Comparison of ENCODE assay signal across 12 cellular contexts in the genomic region with DNA sequence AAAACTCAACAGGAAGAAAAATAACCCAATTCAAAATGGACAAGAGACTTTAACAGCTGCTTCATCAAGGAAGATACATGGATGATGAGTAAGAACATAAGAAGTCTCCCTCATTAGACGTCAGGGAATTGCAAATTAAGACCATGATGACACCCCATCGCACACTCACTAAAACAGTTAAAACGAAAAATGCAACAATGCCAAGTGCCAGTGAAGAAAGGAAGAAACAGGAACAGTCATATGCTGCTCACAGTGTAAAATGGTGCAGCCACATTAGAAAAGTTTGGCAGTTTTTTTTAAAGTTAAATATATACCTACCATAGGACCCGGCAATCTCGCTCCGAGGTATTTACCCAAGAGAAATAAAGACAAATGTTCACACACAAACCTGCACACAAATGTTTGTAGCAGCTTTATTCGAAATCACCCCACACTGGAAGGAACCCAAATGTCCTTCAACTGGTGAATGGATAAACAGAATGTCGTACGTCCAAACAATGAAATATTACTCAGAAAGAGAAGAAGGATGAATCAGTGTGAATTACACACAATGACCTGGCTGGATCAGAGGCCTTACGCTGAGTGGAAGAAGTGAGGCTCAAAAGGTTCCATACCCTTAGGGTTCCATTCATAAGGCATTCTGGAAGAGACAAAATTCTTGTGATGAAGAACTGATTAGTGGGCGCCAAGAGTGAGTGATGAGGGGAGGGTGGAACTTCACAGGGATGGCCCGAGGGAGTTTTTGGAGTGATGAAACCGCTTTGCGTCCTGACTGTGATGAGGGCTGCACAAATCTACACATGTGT.
A peak's percentile ranks its signal among the peaks of the same experiment; 100 is the strongest.
DNase-seq lines count a peak whose midpoint lies in the region; ATAC-seq and TF ChIP-seq lines count a peak whose summit lies in the region.
"Had no signal": no experiment of that assay in that cellular context is flagged by ENCODE, and none has a peak within 500 bp of the region (broad histone marks: within the 10 kb centered on the region; RNA-seq: fewer than 3 reads in every experiment).

No MANE protein-coding gene starts in this region.

- H3K9ac ChIP-seq in subcutaneous abdominal adipose tissue (ENCODE audit: low read length in 5 of 5), result no peak overlapping the region

- H3K9me3 ChIP-seq in heart left ventricle, result peaks cover 0 to 2% (median 0%) of the 10 kb centered on the region in 12 donors
- peaks cover 0 to 6% (median 0%) of the 10 kb centered on the region in 5 donors for H3K9me3 ChIP-seq in subcutaneous abdominal adipose tissue (ENCODE audit: control insufficient read depth in 5 of 5, low read length in 5 of 5)
- H3K9me3 ChIP-seq: HAP-1 had no signal

- DNase-seq in HFFc6 (peak; percentile 73), astrocyte of the spinal cord (ENCODE audit: low read depth, low spot score) (peak; percentile 53), heart left ventricle (peak in 1 of 5 donors; percentile 37), AML-193 (lab: John Stamatoyannopoulos, UW) (no peak), LoVo (ENCODE audit: low spot score) (no peak)
- DNase-seq in central memory CD4-positive, alpha-beta T cell, result no peak
- no peak for DNase-seq in activated CD4-positive, CD25-positive, alpha-beta regulatory T cell (lab: John Stamatoyannopoulos, UW)
- DNase-seq: activated CD4-positive, alpha-beta T cell treated with anti-CD3 and anti-CD28 coated beads for 36 hours had no signal

- H3K36me3 ChIP-seq in heart left ventricle, result no peaks in the 10 kb centered on the region
- H3K36me3 ChIP-seq in subcutaneous abdominal adipose tissue (ENCODE audit: control insufficient read depth in 5 of 5, insufficient read depth in 5 of 5, low read length in 5 of 5), result no peaks in the 10 kb centered on the region
- H3K36me3 ChIP-seq: HAP-1 had no signal

- intact Hi-C loops in heart left ventricle (cut with DNase I), result loop anchor here in 3 of 10 donors (5.0 to 10.0 kb wide), 2 partner anchors 68 to 70 kb away; no protein-coding TSS in a partner anchor

- H3K27me3 ChIP-seq in heart left ventricle (peaks cover 0 to 6% (median 0%) of the 10 kb centered on the region in 9 donors), subcutaneous abdominal adipose tissue (ENCODE audit: control insufficient read depth in 5 of 5, insufficient read depth in 4 of 5, low read length in 5 of 5) (peaks cover 0 to 5% (median 0%) of the 10 kb centered on the region in 5 donors)
- H3K27me3 ChIP-seq: hepatocyte had no signal

- peaks cover under 1% of the 10 kb centered on the region; the same call in 1 of the 2 replicates for H3K36me3 Mint-ChIP-seq in HFFc6 (ENCODE audit: low read depth)

- H3K27ac ChIP-seq in heart left ventricle (peak overlapping the region in 9 of 12 donors; percentile 13 to 71 (median 56)), subcutaneous abdominal adipose tissue (ENCODE audit: low read depth, low read length) (peak overlapping the region; percentile 52)
- H3K27ac ChIP-seq: hepatocyte had no signal

- H3K4me3 ChIP-seq in astrocyte of the spinal cord (ENCODE audit: low read depth, low read length) (no peak overlapping the region), heart left ventricle (no peak overlapping the region), subcutaneous abdominal adipose tissue (ENCODE audit: low read depth in 1 of 5, low read length in 5 of 5) (no peak overlapping the region)
- H3K4me3 ChIP-seq: HAP-1, hepatocyte had no signal

- peaks cover 0 to 12% (median 2%) of the 10 kb centered on the region in 12 donors for H3K4me1 ChIP-seq in heart left ventricle
- peaks cover 0 to 25% (median 14%) of the 10 kb centered on the region in 5 donors for H3K4me1 ChIP-seq in subcutaneous abdominal adipose tissue (ENCODE audit: control insufficient read depth in 5 of 5, insufficient read depth in 5 of 5, low read length in 5 of 5)
- H3K4me1 ChIP-seq: HAP-1 had no signal

- H3K4me1 Mint-ChIP-seq in HFFc6 (ENCODE audit: low read depth), result peaks cover 60% of the 10 kb centered on the region
- H3K4me1 Mint-ChIP-seq: activated CD4-positive, alpha-beta T cell treated with anti-CD3 and anti-CD28 coated beads for 36 hours had no signal

- H3K9me3 Mint-ChIP-seq in HFFc6, result no peaks in the 10 kb centered on the region
- H3K9me3 Mint-ChIP-seq: activated T-helper 2 cell treated with anti-CD3 and anti-CD28 coated beads, Interferon-gamma antibody, Interleukin-2, Interleukin-4, amounts not matched to agents 10 μg/mL and 5 μg/mL and 100 μg/mL, durations not matched to agents 14 hours and 24 hours and 36 hours had no signal

- no peak for TF ChIP-seq POLR2A in heart left ventricle (IDR thresholded peaks at IDR 0.05)

- ATAC-seq in heart left ventricle, result peak in 3 of 4 donors; percentile 27 to 69 (median 65)
- ATAC-seq: activated CD4-positive, alpha-beta T cell treated with anti-CD3 and anti-CD28 coated beads for 36 hours had no signal

- peak overlapping the region; percentile 83 for H3K4me3 Mint-ChIP-seq in HFFc6
- H3K4me3 Mint-ChIP-seq: activated CD4-positive, alpha-beta T cell treated with anti-CD3 and anti-CD28 coated beads for 36 hours had no signal

- TF ChIP-seq CTCF in HFFc6 (IDR thresholded peaks at IDR 0.05) (no peak), astrocyte of the spinal cord (IDR thresholded peaks at IDR 0.05; ENCODE audit: low read depth, low read length) (no peak), heart left ventricle (IDR thresholded peaks at IDR 0.05) (no peak)

- H3K27ac Mint-ChIP-seq in HFFc6, result peak overlapping the region; percentile 97
- H3K27ac Mint-ChIP-seq: activated CD4-positive, alpha-beta T cell treated with anti-CD3 and anti-CD28 coated beads for 36 hours; activated T-helper 2 cell treated with anti-CD3 and anti-CD28 coated beads, Interferon-gamma antibody, Interleukin-2, Interleukin-4, amounts not matched to agents 10 μg/mL and 5 μg/mL and 100 μg/mL, durations not matched to agents 14 hours and 24 hours and 36 hours had no signal

- in situ Hi-C loops in astrocyte of the spinal cord (cut with HindIII; ENCODE audit: low sequenced_read_pairs), result no loop called here

- 71 to 76% (median 74%) methylated on average over 14 of the region's 14 CpGs for WGBS in heart left ventricle, 4 donors

- no peaks in the 10 kb centered on the region for H3K27me3 Mint-ChIP-seq in HFFc6 (ENCODE audit: insufficient read depth)

Comparison
In these comparisons a context has a peak if more than half of its experiments do, and no peak if none do; other contexts are left out.
1. DNase-seq: peak in HFFc6 (single experiment) and astrocyte of the spinal cord (single experiment); none in central memory CD4-positive, alpha-beta T cell (single experiment), activated CD4-positive, CD25-positive, alpha-beta regulatory T cell (0 of 4), AML-193 (0 of 2) and LoVo (single experiment).